Comparison of ENCODE assay signal across 8 cellular contexts in genomic region chr7:27179503-27180430, GRCh38. TPM values are rescaled to one million over a fixed set of nuclear protein-coding genes. Genes with fewer than 3 reads are reported as not detected.
DNase-seq lines count a peak whose midpoint lies in the region; ATAC-seq, FAIRE-seq and TF ChIP-seq lines count a peak whose summit lies in the region.

No MANE protein-coding gene starts in this region.

- POLR2A ChIA-PET in CD4-positive, alpha-beta memory T cell (lab: Charles Lee; ENCODE audit: partially characterized antibody): interaction anchor here (0.6 kb wide), 1 partner anchor 9 kb away, joined by 4 read pairs; no protein-coding TSS in a partner anchor

- TF ChIP-seq CTCF in mammary epithelial cell (conservative IDR thresholded peaks at IDR 0.05 in 1 of 2, IDR thresholded peaks at IDR 0.05 in 1 of 2; ENCODE audit: extremely low read depth in 1 of 2, insufficient read depth in 1 of 2, low read depth in 1 of 2, low read length in 2 of 2): peak; percentile 79 to 81

- peaks cover 0 to 4% of the 10 kb centered on the region in 2 donors for H3K36me3 Mint-ChIP-seq in CD4-positive, alpha-beta memory T cell

- no peak overlapping the region for H3K4me3 ChIP-seq in CD4-positive, alpha-beta memory T cell (ENCODE audit: low read length in 2 of 2)
- no peak overlapping the region for H3K4me3 ChIP-seq in mammary epithelial cell (replicated peaks in 1 of 3; ENCODE audit: insufficient read depth in 1 of 3, low read depth in 2 of 3, low read length in 3 of 3)

- H3K27me3 ChIP-seq in CD4-positive, alpha-beta memory T cell (ENCODE audit: insufficient read depth, low read length): peaks cover 45% of the 10 kb centered on the region
- H3K27me3 ChIP-seq in mammary epithelial cell (ENCODE audit: insufficient read depth, low read length): peaks cover 14% of the 10 kb centered on the region

- peaks cover 21% of the 10 kb centered on the region for H3K4me1 ChIP-seq in CD4-positive, alpha-beta memory T cell (ENCODE audit: insufficient read depth, low read length)
- peaks cover 16% of the 10 kb centered on the region for H3K4me1 ChIP-seq in mammary epithelial cell (ENCODE audit: insufficient read depth, low read length)

- H4K20me1 ChIP-seq in mammary epithelial cell (ENCODE audit: insufficient read depth, low read length): no peaks in the 10 kb centered on the region

- H3K9me3 ChIP-seq in CD4-positive, alpha-beta memory T cell (ENCODE audit: control insufficient read depth in 1 of 2, low read length in 2 of 2): no peaks in the 10 kb centered on the region
- H3K9me3 ChIP-seq in mammary epithelial cell (replicated peaks; ENCODE audit: insufficient read depth, low read length): no peaks in the 10 kb centered on the region

- peak overlapping the region in 1 of 7 donors; percentile 68 for H3K27ac Mint-ChIP-seq in CD4-positive, alpha-beta memory T cell

- peak; percentile 60 for ATAC-seq in left lobe of liver

- H3K4me1 Mint-ChIP-seq in CD4-positive, alpha-beta memory T cell: peaks cover 5 to 26% (median 12%) of the 10 kb centered on the region in 4 donors

- no peak overlapping the region for H3K9ac ChIP-seq in mammary epithelial cell (ENCODE audit: insufficient read depth, low read length)

- in situ Hi-C loops in mammary epithelial cell (cut with MboI; ENCODE audit: low sequenced_read_pairs in 2 of 2): loop anchor here in 1 of 2 donors (25.0 kb wide), 1 partner anchor 908 kb away; no protein-coding TSS in a partner anchor

- H3K4me2 ChIP-seq in mammary epithelial cell (ENCODE audit: insufficient read depth, low read depth, low read length): peak overlapping the region; percentile 48

- dilution Hi-C loops in mammary epithelial cell (cut with HindIII; ENCODE audit: low sequenced_read_pairs): no loop called here

- FAIRE-seq in HTR-8/SVneo (lab: Jason Lieb, UNC): peak; percentile 46

- intact Hi-C loops in CD4-positive, alpha-beta memory T cell (cut with micrococcal nuclease): loop anchor here (1.0 kb wide), 1 partner anchor 11 kb away; no protein-coding TSS in a partner anchor
- intact Hi-C loops in mammary epithelial cell (cut with micrococcal nuclease): no loop called here

- H3K4me3 Mint-ChIP-seq in CD4-positive, alpha-beta memory T cell: peak overlapping the region; percentile 9 to 79 (median 68)

- H3K9me3 Mint-ChIP-seq in CD4-positive, alpha-beta memory T cell: peaks cover 0 to 6% (median 0%) of the 10 kb centered on the region in 8 donors

- BruUV-seq in mammary epithelial cell (replicated peaks; lab: Mats Ljungman, UMichigan): no TSS peak

- peak overlapping the region; percentile 46 for H2AFZ ChIP-seq in mammary epithelial cell (ENCODE audit: low read depth, low read length)

- H3K27ac ChIP-seq in CD4-positive, alpha-beta memory T cell (ENCODE audit: low read depth, low read length): no peak overlapping the region
- no peak overlapping the region for H3K27ac ChIP-seq in mammary epithelial cell (ENCODE audit: insufficient read depth, low read depth, low read length)

- peak in 4 of 5 donors; percentile 49 to 63 (median 56) for DNase-seq in CD4-positive, alpha-beta memory T cell
- DNase-seq in HTR-8/SVneo (ENCODE audit: insufficient read length, low spot score) (peak; percentile 72), UCSD-AML1 (lab: John Stamatoyannopoulos, UW; ENCODE audit: unreplicated experiment) (peak; percentile 71), mammary epithelial cell (peak; percentile 35), left lobe of liver (ENCODE audit: low spot score) (no peak), dedifferentiated amniotic fluid mesenchymal stem cell (ENCODE audit: extremely low spot score) (no peak), NCI-H187 treated with DMSO at 0.1 percent for 48 hours (lab: John Stamatoyannopoulos, UW) (no peak)
- DNase-seq in stimulated activated CD4-positive, alpha-beta T cell treated with anti-CD3 and anti-CD28 coated beads, Interleukin-4, amount 100 ng/mL, for 24 hours: peak; percentile 66

- CTCF ChIA-PET in CD4-positive, alpha-beta memory T cell (lab: Charles Lee; ENCODE audit: partially characterized antibody): interaction anchor here (0.6 to 4.4 kb wide), 23 partner anchors 9 to 1324 kb away, joined by 3 to 38 read pairs (median 5); partner anchors contain the start of gene HIBADH
- CTCF ChIA-PET in mammary epithelial cell (lab: Charles Lee; ENCODE audit: low non-redundant PET): interaction anchor here (0.6 to 0.9 kb wide), 4 partner anchors 281 to 560 kb away, joined by 3 to 6 read pairs (median 4); partner anchors contain the start of gene TAX1BP1

- WGBS in mammary epithelial cell (ENCODE audit: low coverage, missing lambda C conversion rate): 36% methylated on average over 38 of the region's 56 CpGs

- H3K36me3 ChIP-seq in CD4-positive, alpha-beta memory T cell (ENCODE audit: insufficient read depth, low read length): no peaks in the 10 kb centered on the region
- no peaks in the 10 kb centered on the region for H3K36me3 ChIP-seq in mammary epithelial cell (ENCODE audit: insufficient read depth, low read length)

- H3K79me2 ChIP-seq in mammary epithelial cell (ENCODE audit: insufficient read depth, low read length): no peaks in the 10 kb centered on the region

- peaks cover 57 to 71% of the 10 kb centered on the region in 2 donors for H3K27me3 Mint-ChIP-seq in CD4-positive, alpha-beta memory T cell

RNA-seq across cellular contexts. Expression of gene HOXA11, which starts 5.3 kb away (rescaled TPM):
- not detected for total RNA-seq in CD4-positive, alpha-beta memory T cell
- not detected for polyA plus RNA-seq in CD4-positive, alpha-beta memory T cell
- total RNA-seq in mammary epithelial cell (under 1 TPM; 0.17 to 0.96 TPM), left lobe of liver (not detected)
- polyA plus RNA-seq in mammary epithelial cell: 0.12 TPM
- polyA minus RNA-seq in mammary epithelial cell: not detected

RNA-seq across cellular contexts. Expression of gene HOXA10, which starts 5.6 kb away (rescaled TPM):
- not detected for total RNA-seq in CD4-positive, alpha-beta memory T cell
- not detected for polyA plus RNA-seq in CD4-positive, alpha-beta memory T cell
- total RNA-seq in mammary epithelial cell: 1 to 10 TPM; 4.2 to 4.3 TPM
- polyA plus RNA-seq in mammary epithelial cell: 0.18 TPM
- polyA minus RNA-seq in mammary epithelial cell: not detected
- total RNA-seq in left lobe of liver: 0.10 TPM

RNA-seq across cellular contexts. Expression of gene HOXA9, which starts 14.4 kb away (rescaled TPM):
- not detected for total RNA-seq in CD4-positive, alpha-beta memory T cell
- not detected for polyA plus RNA-seq in CD4-positive, alpha-beta memory T cell
- total RNA-seq in mammary epithelial cell: 10 to 100 TPM in 1 of 2 donors, 1 to 10 TPM in 1; 7.8 to 25.1 TPM
- 0.03 TPM for polyA plus RNA-seq in mammary epithelial cell
- polyA minus RNA-seq in mammary epithelial cell: not detected
- not detected for total RNA-seq in left lobe of liver

RNA-seq across cellular contexts. Expression of gene HOXA13, which starts 20.1 kb away (rescaled TPM):
- not detected for total RNA-seq in CD4-positive, alpha-beta memory T cell
- not detected for polyA plus RNA-seq in CD4-positive, alpha-beta memory T cell
- total RNA-seq in mammary epithelial cell (not detected), left lobe of liver (0.03 TPM)
- polyA plus RNA-seq in mammary epithelial cell: not detected
- not detected for polyA minus RNA-seq in mammary epithelial cell

RNA-seq across cellular contexts. Expression of gene HOXA7, which starts 23.3 kb away (rescaled TPM):
- not detected for total RNA-seq in CD4-positive, alpha-beta memory T cell
- not detected for polyA plus RNA-seq in CD4-positive, alpha-beta memory T cell
- total RNA-seq in mammary epithelial cell (1 to 10 TPM; 2.3 to 8.0 TPM), left lobe of liver (not detected)
- polyA plus RNA-seq in mammary epithelial cell: 3.9 TPM
- polyA minus RNA-seq in mammary epithelial cell: 3.7 TPM

Comparison
In these comparisons a context has a peak if more than half of its experiments do, and no peak if none do; other contexts are left out.
1. DNase-seq: peak in CD4-positive, alpha-beta memory T cell (4 of 5), HTR-8/SVneo (single experiment), UCSD-AML1 (single experiment), mammary epithelial cell (single experiment) and stimulated activated CD4-positive, alpha-beta T cell treated with anti-CD3 and anti-CD28 coated beads, Interleukin-4, amount 100 ng/mL, for 24 hours (single experiment); none in left lobe of liver (single experiment), dedifferentiated amniotic fluid mesenchymal stem cell (single experiment) and NCI-H187 treated with DMSO at 0.1 percent for 48 hours (single experiment).